Comparison of ENCODE assay signal across 9 cellular contexts in the genomic region with DNA sequence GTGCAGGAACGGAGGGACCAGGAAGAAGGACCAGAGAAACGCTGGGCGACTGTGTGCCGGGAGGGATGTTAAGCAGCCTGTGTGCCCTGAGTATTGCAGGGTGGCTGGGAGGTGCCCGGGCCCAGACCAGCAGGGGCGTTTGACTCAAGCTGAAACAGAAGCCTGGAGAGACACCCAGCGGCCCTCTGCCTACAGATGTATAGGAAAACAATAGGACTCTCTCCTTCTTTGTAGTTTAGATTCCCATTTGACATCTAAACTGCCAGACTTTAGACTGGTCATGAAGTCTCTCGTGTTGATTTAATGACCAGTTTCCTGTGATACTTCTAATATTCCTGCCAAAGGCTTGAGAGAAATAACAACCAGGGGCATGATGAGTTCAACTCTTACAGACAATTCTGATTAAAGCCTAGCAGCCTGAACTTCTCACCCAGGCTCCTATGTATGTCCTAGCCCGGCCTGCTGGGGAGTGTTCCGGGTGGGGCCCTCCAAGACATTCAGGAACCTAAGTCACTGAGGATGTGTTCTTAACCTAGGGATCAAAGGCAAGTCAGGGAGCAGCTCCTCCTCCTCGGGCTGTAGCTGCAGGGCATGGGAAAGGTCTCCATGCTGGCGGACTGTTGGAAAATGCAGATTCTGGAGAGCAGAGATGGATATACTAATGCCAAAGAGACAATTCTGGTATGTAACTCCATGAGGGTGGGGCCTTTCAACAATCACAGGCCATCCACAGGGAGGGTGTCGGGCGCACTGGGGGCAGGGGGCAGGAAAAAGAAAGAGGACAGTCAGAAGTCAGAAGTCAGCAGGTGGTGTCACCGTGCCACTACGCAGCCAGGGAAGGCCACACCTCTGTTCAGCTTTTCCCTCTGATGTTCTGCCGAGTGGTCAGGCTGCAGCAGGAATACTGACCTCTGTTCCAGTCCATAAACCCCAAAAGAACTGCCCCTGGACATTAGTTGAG.
DNase-seq lines count a peak whose midpoint lies in the region; ATAC-seq and TF ChIP-seq lines count a peak whose summit lies in the region.
"Had no signal": no experiment of that assay in that cellular context is flagged by ENCODE, and none has a peak within 500 bp of the region (broad histone marks: within the 10 kb centered on the region; RNA-seq: fewer than 3 reads in every experiment).

No MANE protein-coding gene starts in this region.

- TF ChIP-seq EP300 in upper lobe of left lung (IDR thresholded peaks at IDR 0.05) = peak in 1 of 4 donors; percentile 20

- WGBS in upper lobe of left lung, 2 donors = 63 to 70% methylated on average over 15 to 17 of the region's 17 CpGs

- H3K36me3 ChIP-seq in mucosa of descending colon (ENCODE audit: low read depth) (no peaks in the 10 kb centered on the region), upper lobe of left lung (peaks cover 0 to 33% (median 2%) of the 10 kb centered on the region in 4 donors)
- H3K36me3 ChIP-seq in naive thymus-derived CD4-positive, alpha-beta T cell (ENCODE audit: control insufficient read depth in 2 of 3, insufficient read depth in 3 of 3, low read length in 3 of 3) = no peaks in the 10 kb centered on the region

- H3K9me3 ChIP-seq in mucosa of descending colon (no peaks in the 10 kb centered on the region), upper lobe of left lung (no peaks in the 10 kb centered on the region)
- no peaks in the 10 kb centered on the region for H3K9me3 ChIP-seq in naive thymus-derived CD4-positive, alpha-beta T cell (ENCODE audit: control insufficient read depth in 2 of 3, low read length in 3 of 3)

- H3K27ac Mint-ChIP-seq in activated T-helper 1 cell treated with anti-CD3 and anti-CD28 coated beads, Interleukin-12 subunit alpha, Interleukin-12 subunit beta, Interleukin-2, Interleukin-4 antibody, amounts not matched to agents 30 ng/mL and 10 ng/mL and 1 ng/mL, durations not matched to agents 14 hours and 24 hours and 36 hours = peak overlapping the region; percentile 9
- H3K27ac Mint-ChIP-seq in activated naive CD8-positive, alpha-beta T cell treated with anti-CD3 and anti-CD28 coated beads, Interleukin-2, amount 50 U/mL, for 24 hours = no peak overlapping the region
- H3K27ac Mint-ChIP-seq in naive thymus-derived CD4-positive, alpha-beta T cell = no peak overlapping the region
- H3K27ac Mint-ChIP-seq: IgD-negative memory B cell had no signal

- no peak for DNase-seq in activated T-helper 1 cell treated with anti-CD3 and anti-CD28 coated beads, Interleukin-12 subunit alpha, Interleukin-12 subunit beta, Interleukin-2, Interleukin-4 antibody, amounts not matched to agents 30 ng/mL and 10 ng/mL and 1 ng/mL, durations not matched to agents 14 hours and 24 hours and 36 hours (ENCODE audit: low spot score)
- peak; percentile 22 for DNase-seq in fibroblast of gingiva (ENCODE audit: low read depth)
- peak in 2 of 3 donors; percentile 22 to 48 for DNase-seq in mucosa of descending colon
- DNase-seq in upper lobe of left lung = peak in 1 of 2 donors; percentile 36
- no peak for DNase-seq in NOMO-1 treated with dmso at 0.1 percent for 144 hours (lab: John Stamatoyannopoulos, UW; ENCODE audit: unreplicated experiment)
- no peak for DNase-seq in activated naive CD8-positive, alpha-beta T cell treated with anti-CD3 and anti-CD28 coated beads, Interleukin-2, amount 50 U/mL, for 24 hours
- no peak for DNase-seq in naive thymus-derived CD4-positive, alpha-beta T cell
- DNase-seq: DND-41 had no signal

- no peak overlapping the region for H3K4me3 Mint-ChIP-seq in activated T-helper 1 cell treated with anti-CD3 and anti-CD28 coated beads, Interleukin-12 subunit alpha, Interleukin-12 subunit beta, Interleukin-2, Interleukin-4 antibody, amounts not matched to agents 30 ng/mL and 10 ng/mL and 1 ng/mL, durations not matched to agents 14 hours and 24 hours and 36 hours
- no peak overlapping the region for H3K4me3 Mint-ChIP-seq in activated naive CD8-positive, alpha-beta T cell treated with anti-CD3 and anti-CD28 coated beads, Interleukin-2, amount 50 U/mL, for 24 hours
- H3K4me3 Mint-ChIP-seq in naive thymus-derived CD4-positive, alpha-beta T cell = no peak overlapping the region
- H3K4me3 Mint-ChIP-seq: IgD-negative memory B cell had no signal

- POLR2A ChIA-PET in naive thymus-derived CD4-positive, alpha-beta T cell (lab: Charles Lee) = no interaction called here

- peaks cover 12% of the 10 kb centered on the region for H3K36me3 Mint-ChIP-seq in activated T-helper 1 cell treated with anti-CD3 and anti-CD28 coated beads, Interleukin-12 subunit alpha, Interleukin-12 subunit beta, Interleukin-2, Interleukin-4 antibody, amounts not matched to agents 30 ng/mL and 10 ng/mL and 1 ng/mL, durations not matched to agents 14 hours and 24 hours and 36 hours (ENCODE audit: low read depth)
- H3K36me3 Mint-ChIP-seq in activated naive CD8-positive, alpha-beta T cell treated with anti-CD3 and anti-CD28 coated beads, Interleukin-2, amount 50 U/mL, for 24 hours (ENCODE audit: low read depth) = no peaks in the 10 kb centered on the region
- H3K36me3 Mint-ChIP-seq in naive thymus-derived CD4-positive, alpha-beta T cell = peaks cover 0 to 6% (median 0%) of the 10 kb centered on the region in 5 donors
- H3K36me3 Mint-ChIP-seq: IgD-negative memory B cell had no signal

- H3K4me3 ChIP-seq in mucosa of descending colon (no peak overlapping the region), upper lobe of left lung (no peak overlapping the region)
- H3K4me3 ChIP-seq in naive thymus-derived CD4-positive, alpha-beta T cell (ENCODE audit: low read length) = no peak overlapping the region

- ATAC-seq in mucosa of descending colon (peak; percentile 59), upper lobe of left lung (ENCODE audit: low FRiP score in 2 of 2) (peak; percentile 28 to 47)
- ATAC-seq in activated naive CD8-positive, alpha-beta T cell treated with anti-CD3 and anti-CD28 coated beads, Interleukin-2, amount 50 U/mL, for 24 hours = no peak
- ATAC-seq in naive thymus-derived CD4-positive, alpha-beta T cell = no peak

- H3K4me1 ChIP-seq in mucosa of descending colon (ENCODE audit: low read depth) (no peaks in the 10 kb centered on the region), upper lobe of left lung (peaks cover 0 to 12% (median 4%) of the 10 kb centered on the region in 4 donors)
- H3K4me1 ChIP-seq in naive thymus-derived CD4-positive, alpha-beta T cell (ENCODE audit: control insufficient read depth in 2 of 2, insufficient read depth in 2 of 2, low read length in 2 of 2) = no peaks in the 10 kb centered on the region

- no peak for TF ChIP-seq POLR2A in upper lobe of left lung (IDR thresholded peaks at IDR 0.05)

- no peaks in the 10 kb centered on the region for H3K27me3 ChIP-seq in upper lobe of left lung
- H3K27me3 ChIP-seq in naive thymus-derived CD4-positive, alpha-beta T cell (ENCODE audit: control insufficient read depth in 2 of 2, insufficient read depth in 2 of 2, low read length in 2 of 2) = no peaks in the 10 kb centered on the region

- H3K4me1 Mint-ChIP-seq in activated T-helper 1 cell treated with anti-CD3 and anti-CD28 coated beads, Interleukin-12 subunit alpha, Interleukin-12 subunit beta, Interleukin-2, Interleukin-4 antibody, amounts not matched to agents 30 ng/mL and 10 ng/mL and 1 ng/mL, durations not matched to agents 14 hours and 24 hours and 36 hours (ENCODE audit: low read depth) = peaks cover 8% of the 10 kb centered on the region
- H3K4me1 Mint-ChIP-seq in activated naive CD8-positive, alpha-beta T cell treated with anti-CD3 and anti-CD28 coated beads, Interleukin-2, amount 50 U/mL, for 24 hours = no peaks in the 10 kb centered on the region
- H3K4me1 Mint-ChIP-seq in naive thymus-derived CD4-positive, alpha-beta T cell = no peaks in the 10 kb centered on the region
- H3K4me1 Mint-ChIP-seq: IgD-negative memory B cell had no signal

- no peaks in the 10 kb centered on the region for H3K27me3 Mint-ChIP-seq in activated T-helper 1 cell treated with anti-CD3 and anti-CD28 coated beads, Interleukin-12 subunit alpha, Interleukin-12 subunit beta, Interleukin-2, Interleukin-4 antibody, amounts not matched to agents 30 ng/mL and 10 ng/mL and 1 ng/mL, durations not matched to agents 14 hours and 24 hours and 36 hours (ENCODE audit: insufficient read depth)
- peaks cover 1% of the 10 kb centered on the region for H3K27me3 Mint-ChIP-seq in activated naive CD8-positive, alpha-beta T cell treated with anti-CD3 and anti-CD28 coated beads, Interleukin-2, amount 50 U/mL, for 24 hours
- H3K27me3 Mint-ChIP-seq in naive thymus-derived CD4-positive, alpha-beta T cell = peaks cover 0 to 17% (median 16%) of the 10 kb centered on the region in 5 donors

- TF ChIP-seq CTCF in mucosa of descending colon (IDR thresholded peaks at IDR 0.05) (no peak), upper lobe of left lung (IDR thresholded peaks at IDR 0.05) (no peak)

- H3K9me3 Mint-ChIP-seq in activated T-helper 1 cell treated with anti-CD3 and anti-CD28 coated beads, Interleukin-12 subunit alpha, Interleukin-12 subunit beta, Interleukin-2, Interleukin-4 antibody, amounts not matched to agents 30 ng/mL and 10 ng/mL and 1 ng/mL, durations not matched to agents 14 hours and 24 hours and 36 hours = peaks cover 5% of the 10 kb centered on the region
- no peaks in the 10 kb centered on the region for H3K9me3 Mint-ChIP-seq in activated naive CD8-positive, alpha-beta T cell treated with anti-CD3 and anti-CD28 coated beads, Interleukin-2, amount 50 U/mL, for 24 hours
- peaks cover 0 to 4% (median 0%) of the 10 kb centered on the region in 11 donors for H3K9me3 Mint-ChIP-seq in naive thymus-derived CD4-positive, alpha-beta T cell

- H3K27ac ChIP-seq in upper lobe of left lung = peak overlapping the region; percentile 46 to 72 (median 57)
- H3K27ac ChIP-seq in naive thymus-derived CD4-positive, alpha-beta T cell (ENCODE audit: low read depth, low read length) = no peak overlapping the region

- intact Hi-C loops in activated T-helper 1 cell treated with anti-CD3 and anti-CD28 coated beads, Interleukin-12 subunit alpha, Interleukin-12 subunit beta, Interleukin-2, Interleukin-4 antibody, amounts not matched to agents 30 ng/mL and 10 ng/mL and 1 ng/mL, durations not matched to agents 14 hours and 24 hours and 36 hours (cut with micrococcal nuclease) = no loop called here
- intact Hi-C loops in mucosa of descending colon (cut with DNase I, micrococcal nuclease) = no loop called here
- intact Hi-C loops in naive thymus-derived CD4-positive, alpha-beta T cell (cut with micrococcal nuclease) = no loop called here

- CTCF ChIA-PET in naive thymus-derived CD4-positive, alpha-beta T cell (lab: Charles Lee) = no interaction called here

Comparison
In these comparisons a context has a peak if more than half of its experiments do, and no peak if none do; other contexts are left out.
1. DNase-seq: peak in fibroblast of gingiva (single experiment) and mucosa of descending colon (2 of 3); none in activated T-helper 1 cell treated with anti-CD3 and anti-CD28 coated beads, Interleukin-12 subunit alpha, Interleukin-12 subunit beta, Interleukin-2, Interleukin-4 antibody, amounts not matched to agents 30 ng/mL and 10 ng/mL and 1 ng/mL, durations not matched to agents 14 hours and 24 hours and 36 hours (single experiment), NOMO-1 treated with dmso at 0.1 percent for 144 hours (single experiment), activated naive CD8-positive, alpha-beta T cell treated with anti-CD3 and anti-CD28 coated beads, Interleukin-2, amount 50 U/mL, for 24 hours (single experiment) and naive thymus-derived CD4-positive, alpha-beta T cell (0 of 9).
2. ATAC-seq: peak in mucosa of descending colon (single experiment) and upper lobe of left lung (2 of 2); none in activated naive CD8-positive, alpha-beta T cell treated with anti-CD3 and anti-CD28 coated beads, Interleukin-2, amount 50 U/mL, for 24 hours (single experiment) and naive thymus-derived CD4-positive, alpha-beta T cell (single experiment).